In genomic region chr6:32190054-32190945, GRCh38 we compare ENCODE assay signal across 7 cellular contexts.
A peak's percentile ranks its signal among the peaks of the same experiment; 100 is the strongest.
DNase-seq lines count a peak whose midpoint lies in the region; ATAC-seq and TF ChIP-seq lines count a peak whose summit lies in the region.

A gene with protein sequence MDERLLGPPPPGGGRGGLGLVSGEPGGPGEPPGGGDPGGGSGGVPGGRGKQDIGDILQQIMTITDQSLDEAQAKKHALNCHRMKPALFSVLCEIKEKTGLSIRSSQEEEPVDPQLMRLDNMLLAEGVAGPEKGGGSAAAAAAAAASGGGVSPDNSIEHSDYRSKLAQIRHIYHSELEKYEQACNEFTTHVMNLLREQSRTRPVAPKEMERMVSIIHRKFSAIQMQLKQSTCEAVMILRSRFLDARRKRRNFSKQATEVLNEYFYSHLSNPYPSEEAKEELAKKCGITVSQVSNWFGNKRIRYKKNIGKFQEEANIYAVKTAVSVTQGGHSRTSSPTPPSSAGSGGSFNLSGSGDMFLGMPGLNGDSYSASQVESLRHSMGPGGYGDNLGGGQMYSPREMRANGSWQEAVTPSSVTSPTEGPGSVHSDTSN (minus strand): TSS chr6:32190202. CDS start chr6:32189915, 287 bp downstream.

- peak; percentile 58 to 73 for DNase-seq in NCI-H446 (lab: John Stamatoyannopoulos, UW)
- DNase-seq in central memory CD8-positive, alpha-beta T cell (ENCODE audit: low spot score in 2 of 2), result peak in 1 of 2 donors; percentile 47
- peak; percentile 94 for DNase-seq in islet precursor cell
- DNase-seq in stimulated activated CD4-positive, alpha-beta T cell treated with anti-CD3 and anti-CD28 coated beads, Interleukin-12 subunit alpha, Interleukin-12 subunit beta, amount 100 ng/mL, for 4 hours, result peak; percentile 86

- ATAC-seq in GM18505 (IDR thresholded peaks at IDR 0.05; ENCODE audit: unreplicated experiment) (peak; percentile 59), HG03108 (IDR thresholded peaks at IDR 0.05; ENCODE audit: unreplicated experiment) (peak; percentile 51)
- peak; percentile 57 to 66 for ATAC-seq in activated CD4-positive, CD25-positive, alpha-beta regulatory T cell treated with anti-CD3 and anti-CD28 coated beads, Interleukin-2, amount 50 U/mL, for 24 hours
- peak; percentile 40 for ATAC-seq in central memory CD8-positive, alpha-beta T cell (replicated peaks; ENCODE audit: extremely low read depth, poor library complexity, severe bottlenecking)

- H3K27me3 Mint-ChIP-seq in central memory CD8-positive, alpha-beta T cell, result no peaks in the 10 kb centered on the region

- peak; percentile 84 for TF ChIP-seq POLR2A in GM18505 (IDR thresholded peaks at IDR 0.05; ENCODE audit: borderline replicate concordance, extremely low read depth, insufficient read depth, insufficient read length)

- H3K36me3 Mint-ChIP-seq in central memory CD8-positive, alpha-beta T cell (ENCODE audit: insufficient read depth), result peaks cover 51% of the 10 kb centered on the region

- peak within 1 kb of the TSS; percentile 98 for H3K4me3 Mint-ChIP-seq in central memory CD8-positive, alpha-beta T cell

- peaks cover 82% of the 10 kb centered on the region for H3K4me1 Mint-ChIP-seq in central memory CD8-positive, alpha-beta T cell

- peak within 1 kb of the TSS; percentile 98 for H3K27ac Mint-ChIP-seq in central memory CD8-positive, alpha-beta T cell (ENCODE audit: low read depth)

- no peaks in the 10 kb centered on the region for H3K9me3 Mint-ChIP-seq in central memory CD8-positive, alpha-beta T cell
